13 cellular contexts compared by ENCODE assay signal in the genomic region with DNA sequence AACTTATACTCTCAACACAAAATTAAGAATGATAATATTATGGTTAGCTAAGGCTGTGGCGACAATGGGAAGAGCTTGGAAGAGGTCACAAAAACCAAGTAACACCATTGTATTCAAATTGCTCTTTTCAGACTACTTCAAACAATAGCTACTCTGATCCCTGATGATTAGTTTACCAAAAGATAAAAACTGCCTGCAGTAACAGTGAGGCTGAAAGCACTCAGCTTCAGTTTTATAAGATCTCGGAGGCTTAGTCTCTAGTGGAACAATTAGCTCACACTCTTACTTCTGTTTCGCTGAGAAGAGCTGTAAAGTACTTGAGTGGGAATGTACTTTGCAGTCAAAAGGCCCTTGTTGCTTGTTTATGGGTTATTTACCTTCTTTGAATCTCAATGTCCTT.
"Had no signal": no experiment of that assay in that cellular context is flagged by ENCODE, and none has a peak within 500 bp of the region (broad histone marks: within the 10 kb centered on the region; RNA-seq: fewer than 3 reads in every experiment).

No MANE protein-coding gene starts in this region.

- FAIRE-seq: keratinocyte had no signal

- H3K36me3 ChIP-seq: adrenal gland, gastrocnemius medialis, left ventricle myocardium inferior, thoracic aorta had no signal

- H3K9me3 ChIP-seq: adrenal gland, gastrocnemius medialis, left ventricle myocardium inferior, thoracic aorta had no signal

- H3K27me3 ChIP-seq: adrenal gland, gastrocnemius medialis had no signal

- H3K27ac ChIP-seq: adrenal gland, coronary artery, epithelial cell of prostate, gastrocnemius medialis, left ventricle myocardium inferior, thoracic aorta had no signal

- DNase-seq: activated CD4-positive, alpha-beta T cell treated with anti-CD3 and anti-CD28 coated beads for 48 hours; activated naive CD4-positive, alpha-beta T cell treated with Interleukin-2 at 50 U/mL for 16 hours; adrenal gland; effector CD8-positive, alpha-beta T cell; gastrocnemius medialis; left ventricle myocardium inferior; mesenchymal stem cell; stimulated activated CD4-positive, alpha-beta T cell treated with anti-CD3 and anti-CD28 coated beads, Interleukin-15, amount 100 ng/mL, for 24 hours; stimulated activated CD4-positive, alpha-beta T cell treated with anti-CD3 and anti-CD28 coated beads, Interleukin-4, amount 100 ng/mL, for 24 hours had no signal

- ATAC-seq: gastrocnemius medialis had no signal

- H3K4me1 ChIP-seq: adrenal gland, gastrocnemius medialis, left ventricle myocardium inferior had no signal

- H3K4me3 ChIP-seq: adrenal gland, coronary artery, gastrocnemius medialis, left ventricle myocardium inferior, thoracic aorta had no signal
